ENCODE assay signal across 9 cellular contexts in genomic region chr2:37232131-37232933, GRCh38. TPM values are rescaled to one million over a fixed set of nuclear protein-coding genes. Genes with fewer than 3 reads are reported as not detected.
DNase-seq lines count a peak whose midpoint lies in the region; ATAC-seq and TF ChIP-seq lines count a peak whose summit lies in the region.
"Had no signal": no experiment of that assay in that cellular context is flagged by ENCODE, and none has a peak within 500 bp of the region (broad histone marks: within the 10 kb centered on the region; RNA-seq: fewer than 3 reads in every experiment).

No MANE protein-coding gene starts in this region.

- H4K20me1 ChIP-seq in BLaER1 (peaks cover 45% of the 10 kb centered on the region), GM23248 (ENCODE audit: insufficient read depth) (no peaks in the 10 kb centered on the region), neural progenitor cell (ENCODE audit: low read depth) (peaks cover 15% of the 10 kb centered on the region)

- H3K27ac ChIP-seq in BLaER1 = peak overlapping the region; percentile 93
- H3K27ac ChIP-seq in GM23248 = peak overlapping the region; percentile 97
- H3K27ac ChIP-seq in SJCRH30 = peak overlapping the region; percentile 77
- peak overlapping the region; percentile 89 to 95 (median 94) for H3K27ac ChIP-seq in esophagus muscularis mucosa (replicated peaks in 1 of 4)
- H3K27ac ChIP-seq in neural progenitor cell = no peak overlapping the region

- H3K36me3 ChIP-seq in BLaER1 (peaks cover 50% of the 10 kb centered on the region), GM23248 (ENCODE audit: low read depth) (peaks cover 19% of the 10 kb centered on the region), SJCRH30 (peaks cover 34% of the 10 kb centered on the region), esophagus muscularis mucosa (peaks cover 9 to 28% (median 18%) of the 10 kb centered on the region in 4 donors), neural progenitor cell (no peaks in the 10 kb centered on the region)

- H3K27me3 Mint-ChIP-seq in neural progenitor cell (ENCODE audit: insufficient read depth, low read depth) = no peaks in the 10 kb centered on the region

- H3K9me2 ChIP-seq in GM23248 (ENCODE audit: insufficient read depth) = no peaks in the 10 kb centered on the region

- 7 to 8% methylated on average over 18 of the region's 18 CpGs for WGBS in GM23248 (ENCODE audit: low coverage in 1 of 2, low lambda C conversion rate in 2 of 2, missing lambda C conversion rate in 2 of 2), 2 experiments
- WGBS in esophagus muscularis mucosa = 11% methylated on average over 18 of the region's 18 CpGs

- intact Hi-C loops in esophagus muscularis mucosa (cut with DNase I) = loop anchor here (5.0 kb wide), 3 partner anchors 35 to 90 kb away; partner anchors contain the start of genes CEBPZOS, EIF2AK2 and PRKD3

- TF ChIP-seq POLR2A in esophagus muscularis mucosa (IDR thresholded peaks at IDR 0.05; ENCODE audit: low read depth) = no peak

- TF ChIP-seq CTCF in esophagus muscularis mucosa (IDR thresholded peaks at IDR 0.05) = no peak
- TF ChIP-seq CTCF in neural progenitor cell (IDR thresholded peaks at IDR 0.05) = no peak

- H3K9me3 Mint-ChIP-seq in neural progenitor cell = no peaks in the 10 kb centered on the region

- DNase-seq in GM23248 (peak; percentile 62), SJCRH30 (peak; percentile 13 to 26), esophagus muscularis mucosa (ENCODE audit: extremely low spot score) (no peak), neural progenitor cell (ENCODE audit: low spot score) (peak; percentile 25), NCI-H2081 treated with DMSO at 0.1 percent for 48 hours (lab: John Stamatoyannopoulos, UW) (no peak), DMS114 treated with DMSO at 0.1 percent for 48 hours (lab: John Stamatoyannopoulos, UW; ENCODE audit: unreplicated experiment) (no peak)

- in situ Hi-C loops in GM23248 (cut with MboI) = no loop called here

- no peaks in the 10 kb centered on the region for H3K27me3 ChIP-seq in BLaER1
- H3K27me3 ChIP-seq in GM23248 (replicated peaks; ENCODE audit: insufficient read depth) = no peaks in the 10 kb centered on the region
- H3K27me3 ChIP-seq in SJCRH30 = no peaks in the 10 kb centered on the region
- no peaks in the 10 kb centered on the region for H3K27me3 ChIP-seq in esophagus muscularis mucosa
- no peaks in the 10 kb centered on the region for H3K27me3 ChIP-seq in neural progenitor cell

- no peak for TF ChIP-seq EP300 in esophagus muscularis mucosa (IDR thresholded peaks at IDR 0.05)

- peaks cover 95% of the 10 kb centered on the region for H3K79me2 ChIP-seq in GM23248 (ENCODE audit: insufficient read depth)
- peaks cover 85% of the 10 kb centered on the region for H3K79me2 ChIP-seq in neural progenitor cell (ENCODE audit: low read depth)

- H3K4me3 ChIP-seq in BLaER1 (peak overlapping the region; percentile 95), GM23248 (peak overlapping the region; percentile 89), SJCRH30 (peak overlapping the region; percentile 89), esophagus muscularis mucosa (peak overlapping the region; percentile 85 to 96 (median 91)), neural progenitor cell (peak overlapping the region; percentile 90)

- H3K27ac Mint-ChIP-seq in neural progenitor cell = no peak overlapping the region

- H3F3A ChIP-seq in GM23248 (ENCODE audit: insufficient read depth) (peaks cover 10% of the 10 kb centered on the region), neural progenitor cell (ENCODE audit: low read depth) (peaks cover 15% of the 10 kb centered on the region)

- no peaks in the 10 kb centered on the region for H3K9me3 ChIP-seq in BLaER1
- no peaks in the 10 kb centered on the region for H3K9me3 ChIP-seq in GM23248 (ENCODE audit: low read depth)
- H3K9me3 ChIP-seq in SJCRH30 (replicated peaks) = no peaks in the 10 kb centered on the region
- no peaks in the 10 kb centered on the region for H3K9me3 ChIP-seq in esophagus muscularis mucosa
- H3K9me3 ChIP-seq in neural progenitor cell (ENCODE audit: low read depth) = no peaks in the 10 kb centered on the region

- ATAC-seq in GM18870 (IDR thresholded peaks at IDR 0.05; ENCODE audit: unreplicated experiment) = no peak

- H2AFZ ChIP-seq in GM23248 (peak overlapping the region; percentile 93), neural progenitor cell (replicated peaks) (peak overlapping the region; percentile 91)

- H3K9ac ChIP-seq in BLaER1 (peak overlapping the region; percentile 91), GM23248 (peak overlapping the region; percentile 97), neural progenitor cell (peak overlapping the region; percentile 82)

- peaks cover 40% of the 10 kb centered on the region for H3K4me1 ChIP-seq in BLaER1
- peaks cover 21% of the 10 kb centered on the region for H3K4me1 ChIP-seq in GM23248 (ENCODE audit: insufficient read depth)
- peaks cover 13% of the 10 kb centered on the region for H3K4me1 ChIP-seq in SJCRH30
- peaks cover 24 to 39% (median 31%) of the 10 kb centered on the region in 4 donors for H3K4me1 ChIP-seq in esophagus muscularis mucosa
- H3K4me1 ChIP-seq in neural progenitor cell = peaks cover 12% of the 10 kb centered on the region

- H3K4me2 ChIP-seq in BLaER1 (peak overlapping the region; percentile 99), GM23248 (ENCODE audit: unreplicated experiment) (peak overlapping the region; percentile 95), neural progenitor cell (peak overlapping the region; percentile 83)

- no peak overlapping the region for H3K4me3 Mint-ChIP-seq in neural progenitor cell
- H3K4me3 Mint-ChIP-seq: neural crest cell had no signal

- H3K36me3 Mint-ChIP-seq in neural progenitor cell = peaks cover 8% of the 10 kb centered on the region

- H3K4me1 Mint-ChIP-seq in neural progenitor cell = peaks cover 3% of the 10 kb centered on the region

RNA-seq across cellular contexts. Expression of gene NDUFAF7, which starts 0.9 kb away (rescaled TPM):
- total RNA-seq in GM23248 (2014; rRNA removed; shearing (Covaris generic)) = 14.8 and 25.2 TPM in 2 replicates
- polyA plus RNA-seq in GM23248 (2016; fragmentation: Nextera tagmentation; extraction: Ambion mirVana) = 15.2 and 16.4 TPM in 2 replicates
- total RNA-seq in SJCRH30 (2014; rRNA removed; shearing (Covaris generic)) = 25.2 and 30.3 TPM in 2 replicates
- total RNA-seq in esophagus muscularis mucosa (10 to 100 TPM; 12.3 to 16.3 (median 13.4) TPM), neural progenitor cell (ENCODE audit: low replicate concordance) (28.3 and 47.4 TPM in 2 replicates)

RNA-seq across cellular contexts. Expression of gene CEBPZ, which starts 0.9 kb away (rescaled TPM):
- 34.0 and 35.0 TPM in 2 replicates for total RNA-seq in GM23248 (2014; rRNA removed; shearing (Covaris generic))
- polyA plus RNA-seq in GM23248 (2016; fragmentation: Nextera tagmentation; extraction: Ambion mirVana) = 22.6 and 23.0 TPM in 2 replicates
- 110 and 124 TPM in 2 replicates for total RNA-seq in SJCRH30 (2014; rRNA removed; shearing (Covaris generic))
- total RNA-seq in esophagus muscularis mucosa (10 to 100 TPM; 22.4 to 34.5 (median 30.0) TPM), neural progenitor cell (ENCODE audit: low replicate concordance) (56.5 and 86.6 TPM in 2 replicates)

RNA-seq across cellular contexts. Expression of gene CEBPZOS, which starts 36.0 kb away (rescaled TPM):
- total RNA-seq in GM23248 (2014; rRNA removed; shearing (Covaris generic)) = 13.2 and 19.0 TPM in 2 replicates
- polyA plus RNA-seq in GM23248 (2016; fragmentation: Nextera tagmentation; extraction: Ambion mirVana) = 37.7 and 39.9 TPM in 2 replicates
- total RNA-seq in SJCRH30 (2014; rRNA removed; shearing (Covaris generic)) = 54.9 and 62.2 TPM in 2 replicates
- 10 to 100 TPM; 25.2 to 31.6 (median 28.2) TPM for total RNA-seq in esophagus muscularis mucosa
- total RNA-seq in neural progenitor cell (ENCODE audit: low replicate concordance) = 6.4 and 13.6 TPM in 2 replicates
- total RNA-seq: neural crest cell had no signal

RNA-seq across cellular contexts. Expression of gene SULT6B1, which starts 43.9 kb away (rescaled TPM):
- total RNA-seq in GM23248 (2014; rRNA removed; shearing (Covaris generic)) = not detected in 2 replicates
- polyA plus RNA-seq in GM23248 (2016; fragmentation: Nextera tagmentation; extraction: Ambion mirVana) = not detected in 2 replicates
- not detected in 2 replicates for total RNA-seq in SJCRH30 (2014; rRNA removed; shearing (Covaris generic))
- total RNA-seq in esophagus muscularis mucosa (not detected), neural progenitor cell (ENCODE audit: low replicate concordance) (not detected in 2 replicates)
- total RNA-seq: neural crest cell had no signal

Comparison
In these comparisons a context has a peak if more than half of its experiments do, and no peak if none do; other contexts are left out.
1. DNase-seq: peak in GM23248 (single experiment), SJCRH30 (2 of 2) and neural progenitor cell (single experiment); none in esophagus muscularis mucosa (single experiment), NCI-H2081 treated with DMSO at 0.1 percent for 48 hours (single experiment) and DMS114 treated with DMSO at 0.1 percent for 48 hours (single experiment).
2. Peak in every context shown above with its lines, with median percentiles within 50 percentile points of each other: H3K4me2 ChIP-seq, H3K4me3 ChIP-seq and H3K9ac ChIP-seq.